Comparison of ENCODE assay signal across 11 cellular contexts in the genomic region with DNA sequence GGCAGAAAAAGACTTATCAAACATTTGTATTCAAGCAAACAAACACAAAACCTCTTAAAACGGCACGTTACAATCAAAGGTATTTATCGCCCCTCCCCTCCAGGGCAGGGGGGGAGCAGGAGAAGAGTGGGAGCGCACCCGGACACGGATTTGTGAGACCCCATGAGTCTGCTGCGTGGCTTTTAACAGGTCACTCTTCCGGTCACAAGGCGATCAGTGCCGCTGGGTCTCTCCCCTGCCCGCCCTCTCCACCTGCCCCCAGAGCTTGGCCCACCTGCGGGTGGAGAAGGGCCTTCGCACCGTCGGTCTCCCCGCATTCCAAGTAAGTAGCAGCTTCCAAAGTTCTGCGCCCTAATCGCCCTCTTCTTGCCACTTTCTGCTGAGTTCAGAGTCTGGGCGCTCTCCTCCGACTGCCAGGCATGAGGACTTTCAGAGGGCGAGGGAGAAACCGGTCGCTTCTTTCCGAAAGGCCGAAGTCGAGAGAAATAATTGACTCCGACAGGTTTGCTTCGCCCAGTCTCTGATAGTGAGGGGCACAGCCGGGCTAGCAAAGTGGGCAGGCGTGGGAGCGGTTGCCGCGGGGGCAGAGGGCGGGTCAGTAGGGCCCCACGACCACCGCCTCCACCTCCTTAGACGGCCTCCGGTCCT. TPM values are rescaled to one million over a fixed set of nuclear protein-coding genes. Genes with fewer than 3 reads are reported as not detected.
DNase-seq lines count a peak whose midpoint lies in the region; ATAC-seq and TF ChIP-seq lines count a peak whose summit lies in the region.
"Had no signal": no experiment of that assay in that cellular context is flagged by ENCODE, and none has a peak within 500 bp of the region (broad histone marks: within the 10 kb centered on the region; RNA-seq: fewer than 3 reads in every experiment).

No MANE protein-coding gene starts in this region.

- WGBS in heart right ventricle, 2 donors, result 2 to 3% methylated on average over 38 of the region's 38 CpGs
- 2 to 3% methylated on average over 37 to 38 of the region's 38 CpGs for WGBS in aorta, 2 donors

- H3K27ac ChIP-seq in heart right ventricle, result no peak overlapping the region
- H3K27ac ChIP-seq in brain microvascular endothelial cell, result no peak overlapping the region
- no peak overlapping the region for H3K27ac ChIP-seq in mucosa of rectum (ENCODE audit: low read depth in 2 of 2, low read length in 2 of 2)
- no peak overlapping the region for H3K27ac ChIP-seq in aorta (ENCODE audit: low read depth in 1 of 2, low read length in 2 of 2)

- H3K4me1 ChIP-seq in heart right ventricle (peaks cover 7 to 31% (median 27%) of the 10 kb centered on the region in 9 donors), mucosa of rectum (ENCODE audit: control insufficient read depth in 2 of 2, insufficient read depth in 2 of 2, low read length in 2 of 2) (peaks cover 10 to 12% of the 10 kb centered on the region in 2 donors), aorta (ENCODE audit: control insufficient read depth in 1 of 2, insufficient read depth in 2 of 2, low read length in 2 of 2) (peaks cover 0 to 2% of the 10 kb centered on the region in 2 donors)

- peak overlapping the region; percentile 16 to 59 (median 52) for H3K4me3 ChIP-seq in heart right ventricle
- H3K4me3 ChIP-seq in brain microvascular endothelial cell (ENCODE audit: low read depth, low read length), result peak overlapping the region; percentile 46
- H3K4me3 ChIP-seq in mucosa of rectum (ENCODE audit: low read length in 2 of 2), result peak overlapping the region; percentile 51 to 66
- H3K4me3 ChIP-seq in aorta (ENCODE audit: low read length in 2 of 2), result no peak overlapping the region

- H3K36me3 ChIP-seq in heart right ventricle, result no peaks in the 10 kb centered on the region
- no peaks in the 10 kb centered on the region for H3K36me3 ChIP-seq in brain microvascular endothelial cell (replicated peaks)
- no peaks in the 10 kb centered on the region for H3K36me3 ChIP-seq in mucosa of rectum (ENCODE audit: control insufficient read depth in 2 of 2, insufficient read depth in 2 of 2, low read length in 2 of 2)
- H3K36me3 ChIP-seq in aorta (ENCODE audit: control insufficient read depth in 1 of 2, insufficient read depth in 2 of 2, low read length in 1 of 2), result no peaks in the 10 kb centered on the region

- ATAC-seq in heart right ventricle (peak in 2 of 8 donors; percentile 14 to 15), aorta (ENCODE audit: low FRiP score) (peak; percentile 3), GM18502 (IDR thresholded peaks at IDR 0.05; ENCODE audit: poor library complexity, unreplicated experiment) (no peak), GM18520 (IDR thresholded peaks at IDR 0.05; ENCODE audit: unreplicated experiment) (no peak), GM19397 (IDR thresholded peaks at IDR 0.05; ENCODE audit: unreplicated experiment) (no peak)

- no peaks in the 10 kb centered on the region for H3K9me3 ChIP-seq in heart right ventricle
- H3K9me3 ChIP-seq in mucosa of rectum (ENCODE audit: control insufficient read depth in 2 of 2, low read length in 2 of 2), result no peaks in the 10 kb centered on the region
- no peaks in the 10 kb centered on the region for H3K9me3 ChIP-seq in aorta (ENCODE audit: control insufficient read depth, low read length)

- TF ChIP-seq CTCF in heart right ventricle (IDR thresholded peaks at IDR 0.05) (no peak), brain microvascular endothelial cell (IDR thresholded peaks at IDR 0.05; ENCODE audit: low read depth, low read length, missing control alignments) (no peak)

- peak in 1 of 2 donors; percentile 6 for DNase-seq in heart right ventricle
- no peak for DNase-seq in cardiac septum (ENCODE audit: low spot score)
- no peak for DNase-seq in brain microvascular endothelial cell
- peak in 1 of 2 donors; percentile 24 for DNase-seq in aorta

- peak overlapping the region in 1 of 2 donors; percentile 30 for H3K9ac ChIP-seq in mucosa of rectum (ENCODE audit: low read depth in 1 of 2, low read length in 2 of 2)

- peaks cover 11 to 98% (median 84%) of the 10 kb centered on the region in 7 donors for H3K27me3 ChIP-seq in heart right ventricle
- peaks cover 21% of the 10 kb centered on the region for H3K27me3 ChIP-seq in brain microvascular endothelial cell (replicated peaks)
- peaks cover 9 to 43% of the 10 kb centered on the region in 2 donors for H3K27me3 ChIP-seq in mucosa of rectum (ENCODE audit: control insufficient read depth in 2 of 2, insufficient read depth in 2 of 2, low read length in 2 of 2)
- H3K27me3 ChIP-seq in aorta (ENCODE audit: control insufficient read depth in 1 of 2, insufficient read depth in 2 of 2, low read length in 1 of 2), result no peaks in the 10 kb centered on the region

- in situ Hi-C loops in brain microvascular endothelial cell (cut with HindIII; ENCODE audit: low pct_ligation_motif_present, low sequenced_read_pairs), result no loop called here

- intact Hi-C loops in heart right ventricle (cut with DNase I) (loop anchor here in 4 of 10 donors (10.0 kb wide), 2 partner anchors 613 to 733 kb away; no protein-coding TSS in a partner anchor), cardiac septum (cut with DNase I) (loop anchor here (5.0 kb wide), 1 partner anchor 620 kb away; no protein-coding TSS in a partner anchor), aorta (cut with DNase I) (loop anchor here in 1 of 2 donors (10.0 kb wide), 1 partner anchor 313 kb away; no protein-coding TSS in a partner anchor)

RNA-seq across cellular contexts. Expression of gene RPRM, which starts 0.8 kb away (rescaled TPM):
- under 1 TPM in 1 of 10 donors, not detected in 9; 0.16 TPM for total RNA-seq in heart right ventricle
- under 1 TPM in 1 of 2 donors, not detected in 1; 0.03 TPM for polyA plus RNA-seq in heart right ventricle
- total RNA-seq in cardiac septum, result not detected
- 1 to 10 TPM in 1 of 2 donors, under 1 TPM in 1; 0.23 to 1.1 TPM for total RNA-seq in aorta
- not detected for polyA plus RNA-seq in aorta
- total RNA-seq: GM12878; myocyte; T-helper 2 cell treated with Interferon-gamma antibody and Interleukin-4, amounts not matched to agents 100 ng/mL and 5 ng/mL, for 36 hours had no signal

Comparison
In these comparisons a context has a peak if more than half of its experiments do, and no peak if none do; other contexts are left out.
1. H3K4me3 ChIP-seq: peak in heart right ventricle (10 of 10), brain microvascular endothelial cell (single experiment) and mucosa of rectum (2 of 2); none in aorta (0 of 2).